Comparison of ENCODE assay signal across 10 cellular contexts in the genomic region with DNA sequence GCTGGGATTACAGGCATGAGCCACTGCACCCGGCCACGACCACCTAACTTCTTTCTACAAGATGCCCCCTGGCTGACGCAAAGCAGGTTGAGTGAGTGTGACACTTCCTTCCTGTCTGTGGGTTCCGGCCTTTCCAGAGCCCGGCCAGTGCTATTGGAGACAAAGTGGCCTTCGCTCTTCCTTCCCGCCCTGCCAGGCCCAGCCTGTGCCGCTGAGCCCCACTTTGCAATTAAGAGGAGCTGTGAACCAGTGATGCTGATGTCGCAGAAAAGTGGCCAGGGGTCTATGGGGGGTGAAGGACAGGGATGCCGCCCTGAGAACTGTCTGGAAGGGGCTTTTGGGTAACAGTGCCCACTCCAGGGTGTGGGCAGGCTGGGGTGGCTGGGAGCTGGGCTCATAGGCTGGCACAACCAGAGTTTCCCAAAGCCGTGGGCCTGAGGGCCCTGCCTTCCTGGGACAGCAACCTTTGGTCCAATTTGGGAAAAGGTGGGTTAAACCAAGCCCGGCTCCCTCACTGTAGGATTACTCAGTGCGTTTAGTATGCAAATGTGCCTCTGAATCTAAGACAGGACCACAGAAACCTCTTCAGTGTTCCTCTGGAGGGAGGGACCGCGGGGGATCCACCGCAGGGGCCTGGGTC.
DNase-seq lines count a peak whose midpoint lies in the region; ATAC-seq and TF ChIP-seq lines count a peak whose summit lies in the region.
"Had no signal": no experiment of that assay in that cellular context is flagged by ENCODE, and none has a peak within 500 bp of the region (broad histone marks: within the 10 kb centered on the region; RNA-seq: fewer than 3 reads in every experiment).

No MANE protein-coding gene starts in this region.

- H2BK15ac ChIP-seq in mesenchymal stem cell (ENCODE audit: low read depth, poor library complexity, severe bottlenecking) = peak overlapping the region; percentile 78

- no peak for TF ChIP-seq CTCF in brain microvascular endothelial cell (IDR thresholded peaks at IDR 0.05; ENCODE audit: low read depth, low read length, missing control alignments)
- no peak for TF ChIP-seq CTCF in uterus (IDR thresholded peaks at IDR 0.05)

- H3K27me3 ChIP-seq in brain microvascular endothelial cell (replicated peaks) (no peaks in the 10 kb centered on the region), mesenchymal stem cell (ENCODE audit: control insufficient read depth in 1 of 2, insufficient read depth in 1 of 2, low read length in 2 of 2) (no peaks in the 10 kb centered on the region), uterus (no peaks in the 10 kb centered on the region)
- H3K27me3 ChIP-seq: body of pancreas had no signal

- peak overlapping the region; percentile 16 to 91 for H3K4ac ChIP-seq in mesenchymal stem cell (ENCODE audit: low read depth in 1 of 2, low read length in 2 of 2)

- H3K4me1 Mint-ChIP-seq in activated naive CD4-positive, alpha-beta T cell treated with anti-CD3 and anti-CD28 coated beads for 36 hours (ENCODE audit: low read depth) = peaks cover 20% of the 10 kb centered on the region

- no peak overlapping the region for H3K4me2 ChIP-seq in mesenchymal stem cell (ENCODE audit: low read length, poor library complexity, severe bottlenecking)

- H2AFZ ChIP-seq in mesenchymal stem cell (ENCODE audit: low read depth, low read length) = no peak overlapping the region

- no peak for ATAC-seq in HG02852 (IDR thresholded peaks at IDR 0.05; ENCODE audit: unreplicated experiment)
- ATAC-seq: body of pancreas had no signal

- H3K9me3 ChIP-seq in mesenchymal stem cell (ENCODE audit: control insufficient read depth, low read length) (no peaks in the 10 kb centered on the region), uterus (no peaks in the 10 kb centered on the region)
- H3K9me3 ChIP-seq: body of pancreas had no signal

- peak overlapping the region in 1 of 2 experiments; percentile 36 for H3K23ac ChIP-seq in mesenchymal stem cell (ENCODE audit: low read length in 2 of 2)

- H3K4me1 ChIP-seq in mesenchymal stem cell (ENCODE audit: control insufficient read depth, insufficient read depth, low read depth, low read length) (peaks cover 59% of the 10 kb centered on the region), uterus (peaks cover 0 to 18% of the 10 kb centered on the region in 2 donors)

- peak overlapping the region; percentile 27 for H3K27ac ChIP-seq in brain microvascular endothelial cell
- H3K27ac ChIP-seq in mesenchymal stem cell (ENCODE audit: low read length, poor library complexity, severe bottlenecking) = peak overlapping the region; percentile 73
- H3K27ac ChIP-seq in uterus = peak overlapping the region; percentile 66 to 81

- in situ Hi-C loops in brain microvascular endothelial cell (cut with HindIII; ENCODE audit: low pct_ligation_motif_present, low sequenced_read_pairs) = no loop called here

- H2AK5ac ChIP-seq in mesenchymal stem cell (ENCODE audit: low read length, severe bottlenecking) = peak overlapping the region; percentile 100

- intact Hi-C loops in activated naive CD4-positive, alpha-beta T cell treated with anti-CD3 and anti-CD28 coated beads for 36 hours (cut with micrococcal nuclease) = no loop called here
- intact Hi-C loops in uterus (cut with DNase I; ENCODE audit: low total_unique reads) = no loop called here

- H4K91ac ChIP-seq in mesenchymal stem cell (ENCODE audit: low read length) = peak overlapping the region; percentile 89

- H3K79me1 ChIP-seq in mesenchymal stem cell (replicated peaks; ENCODE audit: low read length, poor library complexity, severe bottlenecking) = peaks cover 18% of the 10 kb centered on the region

- H3K36me3 ChIP-seq in brain microvascular endothelial cell (replicated peaks) (no peaks in the 10 kb centered on the region), mesenchymal stem cell (ENCODE audit: control insufficient read depth in 1 of 2, insufficient read depth in 2 of 2, low read depth in 1 of 2, low read length in 2 of 2) (peaks cover 0 to 30% of the 10 kb centered on the region in 2 experiments), uterus (no peaks in the 10 kb centered on the region)

- CTCF ChIA-PET in activated naive CD4-positive, alpha-beta T cell treated with anti-CD3 and anti-CD28 coated beads for 36 hours (lab: Charles Lee) = no interaction called here

- peak overlapping the region; percentile 92 to 99 for H2BK12ac ChIP-seq in mesenchymal stem cell (ENCODE audit: low read length in 2 of 2)

- no peak for DNase-seq in activated naive CD4-positive, alpha-beta T cell treated with anti-CD3 and anti-CD28 coated beads for 36 hours
- no peak for DNase-seq in activated naive CD4-positive, alpha-beta T cell treated with Interleukin-2 at 50 U/mL for 16 hours
- no peak for DNase-seq in brain microvascular endothelial cell
- peak; percentile 63 for DNase-seq in mesenchymal stem cell
- no peak for DNase-seq in uterus
- no peak for DNase-seq in stimulated activated CD4-positive, alpha-beta T cell treated with anti-CD3 and anti-CD28 coated beads, Interleukin-15, amount 100 ng/mL, for 24 hours
- no peak for DNase-seq in AG20443 (ENCODE audit: low spot score)
- DNase-seq: NCI-H2171 treated with DMSO at 0.1 percent for 48 hours had no signal

- H3K9me3 Mint-ChIP-seq in activated naive CD4-positive, alpha-beta T cell treated with anti-CD3 and anti-CD28 coated beads for 36 hours = no peaks in the 10 kb centered on the region

- peak overlapping the region in 1 of 2 experiments; percentile 92 for H3K14ac ChIP-seq in mesenchymal stem cell (ENCODE audit: low read length in 2 of 2)

- no peaks in the 10 kb centered on the region for H3K27me3 Mint-ChIP-seq in activated naive CD4-positive, alpha-beta T cell treated with anti-CD3 and anti-CD28 coated beads for 36 hours (ENCODE audit: low read depth)

- H3K18ac ChIP-seq in mesenchymal stem cell (ENCODE audit: low read depth in 1 of 2, low read length in 2 of 2) = peak overlapping the region; percentile 92 to 97

- no peak overlapping the region for H3K4me3 ChIP-seq in brain microvascular endothelial cell (ENCODE audit: low read depth, low read length)
- peak overlapping the region in 1 of 2 experiments; percentile 44 for H3K4me3 ChIP-seq in mesenchymal stem cell (ENCODE audit: insufficient read depth in 1 of 2, low read depth in 1 of 2, low read length in 2 of 2)
- no peak overlapping the region for H3K4me3 ChIP-seq in uterus
- H3K4me3 ChIP-seq: body of pancreas had no signal

- no peaks in the 10 kb centered on the region for H3K36me3 Mint-ChIP-seq in activated naive CD4-positive, alpha-beta T cell treated with anti-CD3 and anti-CD28 coated beads for 36 hours (ENCODE audit: low read depth)

- H4K8ac ChIP-seq in mesenchymal stem cell (ENCODE audit: low read length) = peak overlapping the region; percentile 93

- H3K4me3 Mint-ChIP-seq in activated naive CD4-positive, alpha-beta T cell treated with anti-CD3 and anti-CD28 coated beads for 36 hours = no peak overlapping the region

- peak overlapping the region; percentile 69 for H3K9ac ChIP-seq in mesenchymal stem cell (ENCODE audit: low read length)

- TF ChIP-seq POLR2A in uterus (IDR thresholded peaks at IDR 0.05) = no peak

- WGBS in mesenchymal stem cell = 31% methylated on average over 16 of the region's 16 CpGs

- H3K27ac Mint-ChIP-seq in activated naive CD4-positive, alpha-beta T cell treated with anti-CD3 and anti-CD28 coated beads for 36 hours = peak overlapping the region; percentile 18

- H2BK5ac ChIP-seq in mesenchymal stem cell (ENCODE audit: low read depth, low read length, poor library complexity, severe bottlenecking) = peak overlapping the region; percentile 71

- peak overlapping the region; percentile 29 for H2BK120ac ChIP-seq in mesenchymal stem cell (ENCODE audit: low read depth, low read length)
